Comparison of ENCODE assay signal across 2 cellular contexts in the genomic region with DNA sequence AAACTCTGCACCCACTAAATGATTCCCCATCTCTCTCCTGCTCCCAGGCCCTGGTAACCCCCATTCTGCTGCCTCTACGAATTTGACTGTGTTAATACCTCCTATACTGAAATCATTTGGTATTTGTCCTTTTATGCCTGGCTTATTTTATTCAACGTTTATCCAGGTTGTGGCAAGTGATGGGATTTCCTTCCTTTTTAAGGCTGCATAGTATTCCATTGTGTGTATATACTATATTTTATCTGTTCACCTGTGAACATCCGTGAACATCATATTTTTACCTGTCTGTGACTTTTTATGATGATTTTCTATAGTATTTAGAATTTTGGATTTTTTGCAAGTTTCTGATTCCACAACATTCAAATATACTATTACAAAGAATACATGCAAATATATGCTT.
TF ChIP-seq lines count a peak whose summit lies in the region.

No MANE protein-coding gene starts in this region.

TF ChIP-seq in HEK293, 187 proteins besides CTCF, POLR2A, EP300 and RAD21 (continued from another document and continues in another):
- TF ChIP-seq ZNF146 (tag by site-specific recombination; IDR thresholded peaks at IDR 0.05) = peak; percentile 90
- TF ChIP-seq, protein P1, sequence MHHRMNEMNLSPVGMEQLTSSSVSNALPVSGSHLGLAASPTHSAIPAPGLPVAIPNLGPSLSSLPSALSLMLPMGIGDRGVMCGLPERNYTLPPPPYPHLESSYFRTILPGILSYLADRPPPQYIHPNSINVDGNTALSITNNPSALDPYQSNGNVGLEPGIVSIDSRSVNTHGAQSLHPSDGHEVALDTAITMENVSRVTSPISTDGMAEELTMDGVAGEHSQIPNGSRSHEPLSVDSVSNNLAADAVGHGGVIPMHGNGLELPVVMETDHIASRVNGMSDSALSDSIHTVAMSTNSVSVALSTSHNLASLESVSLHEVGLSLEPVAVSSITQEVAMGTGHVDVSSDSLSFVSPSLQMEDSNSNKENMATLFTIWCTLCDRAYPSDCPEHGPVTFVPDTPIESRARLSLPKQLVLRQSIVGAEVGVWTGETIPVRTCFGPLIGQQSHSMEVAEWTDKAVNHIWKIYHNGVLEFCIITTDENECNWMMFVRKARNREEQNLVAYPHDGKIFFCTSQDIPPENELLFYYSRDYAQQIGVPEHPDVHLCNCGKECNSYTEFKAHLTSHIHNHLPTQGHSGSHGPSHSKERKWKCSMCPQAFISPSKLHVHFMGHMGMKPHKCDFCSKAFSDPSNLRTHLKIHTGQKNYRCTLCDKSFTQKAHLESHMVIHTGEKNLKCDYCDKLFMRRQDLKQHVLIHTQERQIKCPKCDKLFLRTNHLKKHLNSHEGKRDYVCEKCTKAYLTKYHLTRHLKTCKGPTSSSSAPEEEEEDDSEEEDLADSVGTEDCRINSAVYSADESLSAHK (tag by site-specific recombination; IDR thresholded peaks at IDR 0.05) = no peak
- no peak for TF ChIP-seq ZNF514 (tag by site-specific recombination; IDR thresholded peaks at IDR 0.05)
- no peak for TF ChIP-seq IKZF3 (tag by site-specific recombination; IDR thresholded peaks at IDR 0.05)
- no peak for TF ChIP-seq ZNF585B (tag by site-specific recombination; IDR thresholded peaks at IDR 0.05)
- no peak for TF ChIP-seq ZNF529 (tag by site-specific recombination; IDR thresholded peaks at IDR 0.05; ENCODE audit: insufficient replicate concordance)
- TF ChIP-seq OVOL3 (tag by site-specific recombination; IDR thresholded peaks at IDR 0.05) = no peak
- no peak for TF ChIP-seq ZNF707 (tag by site-specific recombination; IDR thresholded peaks at IDR 0.05)
- TF ChIP-seq, protein P2, sequence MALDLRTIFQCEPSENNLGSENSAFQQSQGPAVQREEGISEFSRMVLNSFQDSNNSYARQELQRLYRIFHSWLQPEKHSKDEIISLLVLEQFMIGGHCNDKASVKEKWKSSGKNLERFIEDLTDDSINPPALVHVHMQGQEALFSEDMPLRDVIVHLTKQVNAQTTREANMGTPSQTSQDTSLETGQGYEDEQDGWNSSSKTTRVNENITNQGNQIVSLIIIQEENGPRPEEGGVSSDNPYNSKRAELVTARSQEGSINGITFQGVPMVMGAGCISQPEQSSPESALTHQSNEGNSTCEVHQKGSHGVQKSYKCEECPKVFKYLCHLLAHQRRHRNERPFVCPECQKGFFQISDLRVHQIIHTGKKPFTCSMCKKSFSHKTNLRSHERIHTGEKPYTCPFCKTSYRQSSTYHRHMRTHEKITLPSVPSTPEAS (tag by site-specific recombination; IDR thresholded peaks at IDR 0.05) = no peak
- TF ChIP-seq ZNF140 (tag by site-specific recombination; IDR thresholded peaks at IDR 0.05) = no peak
- TF ChIP-seq, protein P3, sequence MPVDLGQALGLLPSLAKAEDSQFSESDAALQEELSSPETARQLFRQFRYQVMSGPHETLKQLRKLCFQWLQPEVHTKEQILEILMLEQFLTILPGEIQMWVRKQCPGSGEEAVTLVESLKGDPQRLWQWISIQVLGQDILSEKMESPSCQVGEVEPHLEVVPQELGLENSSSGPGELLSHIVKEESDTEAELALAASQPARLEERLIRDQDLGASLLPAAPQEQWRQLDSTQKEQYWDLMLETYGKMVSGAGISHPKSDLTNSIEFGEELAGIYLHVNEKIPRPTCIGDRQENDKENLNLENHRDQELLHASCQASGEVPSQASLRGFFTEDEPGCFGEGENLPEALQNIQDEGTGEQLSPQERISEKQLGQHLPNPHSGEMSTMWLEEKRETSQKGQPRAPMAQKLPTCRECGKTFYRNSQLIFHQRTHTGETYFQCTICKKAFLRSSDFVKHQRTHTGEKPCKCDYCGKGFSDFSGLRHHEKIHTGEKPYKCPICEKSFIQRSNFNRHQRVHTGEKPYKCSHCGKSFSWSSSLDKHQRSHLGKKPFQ (tag by site-specific recombination; IDR thresholded peaks at IDR 0.05) = no peak
- no peak for TF ChIP-seq SP2 (tag by site-specific recombination; IDR thresholded peaks at IDR 0.05)
- TF ChIP-seq, protein P4, sequence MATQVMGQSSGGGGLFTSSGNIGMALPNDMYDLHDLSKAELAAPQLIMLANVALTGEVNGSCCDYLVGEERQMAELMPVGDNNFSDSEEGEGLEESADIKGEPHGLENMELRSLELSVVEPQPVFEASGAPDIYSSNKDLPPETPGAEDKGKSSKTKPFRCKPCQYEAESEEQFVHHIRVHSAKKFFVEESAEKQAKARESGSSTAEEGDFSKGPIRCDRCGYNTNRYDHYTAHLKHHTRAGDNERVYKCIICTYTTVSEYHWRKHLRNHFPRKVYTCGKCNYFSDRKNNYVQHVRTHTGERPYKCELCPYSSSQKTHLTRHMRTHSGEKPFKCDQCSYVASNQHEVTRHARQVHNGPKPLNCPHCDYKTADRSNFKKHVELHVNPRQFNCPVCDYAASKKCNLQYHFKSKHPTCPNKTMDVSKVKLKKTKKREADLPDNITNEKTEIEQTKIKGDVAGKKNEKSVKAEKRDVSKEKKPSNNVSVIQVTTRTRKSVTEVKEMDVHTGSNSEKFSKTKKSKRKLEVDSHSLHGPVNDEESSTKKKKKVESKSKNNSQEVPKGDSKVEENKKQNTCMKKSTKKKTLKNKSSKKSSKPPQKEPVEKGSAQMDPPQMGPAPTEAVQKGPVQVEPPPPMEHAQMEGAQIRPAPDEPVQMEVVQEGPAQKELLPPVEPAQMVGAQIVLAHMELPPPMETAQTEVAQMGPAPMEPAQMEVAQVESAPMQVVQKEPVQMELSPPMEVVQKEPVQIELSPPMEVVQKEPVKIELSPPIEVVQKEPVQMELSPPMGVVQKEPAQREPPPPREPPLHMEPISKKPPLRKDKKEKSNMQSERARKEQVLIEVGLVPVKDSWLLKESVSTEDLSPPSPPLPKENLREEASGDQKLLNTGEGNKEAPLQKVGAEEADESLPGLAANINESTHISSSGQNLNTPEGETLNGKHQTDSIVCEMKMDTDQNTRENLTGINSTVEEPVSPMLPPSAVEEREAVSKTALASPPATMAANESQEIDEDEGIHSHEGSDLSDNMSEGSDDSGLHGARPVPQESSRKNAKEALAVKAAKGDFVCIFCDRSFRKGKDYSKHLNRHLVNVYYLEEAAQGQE (tag by site-specific recombination; IDR thresholded peaks at IDR 0.05) = no peak
- TF ChIP-seq SALL2 (tag by site-specific recombination; IDR thresholded peaks at IDR 0.05; ENCODE audit: borderline replicate concordance) = no peak
- TF ChIP-seq ZNF664 (tag by site-specific recombination; IDR thresholded peaks at IDR 0.05) = no peak
- no peak for TF ChIP-seq ZNF292 (tag by site-specific recombination; IDR thresholded peaks at IDR 0.05; ENCODE audit: borderline replicate concordance, low read depth)
- TF ChIP-seq, protein P5, sequence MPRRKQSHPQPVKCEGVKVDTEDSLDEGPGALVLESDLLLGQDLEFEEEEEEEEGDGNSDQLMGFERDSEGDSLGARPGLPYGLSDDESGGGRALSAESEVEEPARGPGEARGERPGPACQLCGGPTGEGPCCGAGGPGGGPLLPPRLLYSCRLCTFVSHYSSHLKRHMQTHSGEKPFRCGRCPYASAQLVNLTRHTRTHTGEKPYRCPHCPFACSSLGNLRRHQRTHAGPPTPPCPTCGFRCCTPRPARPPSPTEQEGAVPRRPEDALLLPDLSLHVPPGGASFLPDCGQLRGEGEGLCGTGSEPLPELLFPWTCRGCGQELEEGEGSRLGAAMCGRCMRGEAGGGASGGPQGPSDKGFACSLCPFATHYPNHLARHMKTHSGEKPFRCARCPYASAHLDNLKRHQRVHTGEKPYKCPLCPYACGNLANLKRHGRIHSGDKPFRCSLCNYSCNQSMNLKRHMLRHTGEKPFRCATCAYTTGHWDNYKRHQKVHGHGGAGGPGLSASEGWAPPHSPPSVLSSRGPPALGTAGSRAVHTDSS (tag by site-specific recombination; IDR thresholded peaks at IDR 0.05) = peak; percentile 26; the same call in 1 of the 2 replicates

TF ChIP-seq in K562, 482 proteins besides CTCF, POLR2A, EP300 and RAD21 (continued from another document):
- TF ChIP-seq, protein P6, sequence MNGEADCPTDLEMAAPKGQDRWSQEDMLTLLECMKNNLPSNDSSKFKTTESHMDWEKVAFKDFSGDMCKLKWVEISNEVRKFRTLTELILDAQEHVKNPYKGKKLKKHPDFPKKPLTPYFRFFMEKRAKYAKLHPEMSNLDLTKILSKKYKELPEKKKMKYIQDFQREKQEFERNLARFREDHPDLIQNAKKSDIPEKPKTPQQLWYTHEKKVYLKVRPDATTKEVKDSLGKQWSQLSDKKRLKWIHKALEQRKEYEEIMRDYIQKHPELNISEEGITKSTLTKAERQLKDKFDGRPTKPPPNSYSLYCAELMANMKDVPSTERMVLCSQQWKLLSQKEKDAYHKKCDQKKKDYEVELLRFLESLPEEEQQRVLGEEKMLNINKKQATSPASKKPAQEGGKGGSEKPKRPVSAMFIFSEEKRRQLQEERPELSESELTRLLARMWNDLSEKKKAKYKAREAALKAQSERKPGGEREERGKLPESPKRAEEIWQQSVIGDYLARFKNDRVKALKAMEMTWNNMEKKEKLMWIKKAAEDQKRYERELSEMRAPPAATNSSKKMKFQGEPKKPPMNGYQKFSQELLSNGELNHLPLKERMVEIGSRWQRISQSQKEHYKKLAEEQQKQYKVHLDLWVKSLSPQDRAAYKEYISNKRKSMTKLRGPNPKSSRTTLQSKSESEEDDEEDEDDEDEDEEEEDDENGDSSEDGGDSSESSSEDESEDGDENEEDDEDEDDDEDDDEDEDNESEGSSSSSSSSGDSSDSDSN (IDR thresholded peaks at IDR 0.05; ENCODE audit: borderline replicate concordance in 1 of 2, low read depth in 2 of 2, low read length in 2 of 2) = no peak
- TF ChIP-seq HOXB6 (CRISPR knock-in tag; IDR thresholded peaks at IDR 0.05; ENCODE audit: borderline replicate concordance) = no peak
- no peak for TF ChIP-seq ZNF431 (CRISPR knock-in tag; IDR thresholded peaks at IDR 0.05)
